ENCODE assay signal across 8 cellular contexts in genomic region chr16:87636050-87636684, GRCh38. TPM values are rescaled to one million over a fixed set of nuclear protein-coding genes. Genes with fewer than 3 reads are reported as not detected.
DNase-seq lines count a peak whose midpoint lies in the region; ATAC-seq and TF ChIP-seq lines count a peak whose summit lies in the region.

No MANE protein-coding gene starts in this region.

- POLR2A ChIA-PET in HEK293 (lab: Yijun Ruan, JAX), result interaction anchor here (0.6 to 1.1 kb wide), 4 partner anchors 53 to 319 kb away, joined by 3 to 8 read pairs (median 4); partner anchors contain the start of gene C16orf95

- H3K36me3 ChIP-seq in HEK293 (ENCODE audit: control insufficient read depth in 2 of 2, insufficient read depth in 1 of 2, low read length in 2 of 2) (no peaks in the 10 kb centered on the region), lower lobe of right lung (no peaks in the 10 kb centered on the region)

- intact Hi-C loops in lower lobe of right lung (cut with DNase I), result no loop called here

- peaks cover 13% of the 10 kb centered on the region for H3K27me3 ChIP-seq in lower lobe of right lung (ENCODE audit: low read depth)

- CTCF ChIA-PET in HEK293 (lab: Yijun Ruan, JAX), result interaction anchor here (0.5 to 4.2 kb wide), 58 partner anchors 9 to 1170 kb away, joined by 3 to 38 read pairs (median 5); no protein-coding TSS in a partner anchor

- H3K4me1 ChIP-seq in HEK293 (ENCODE audit: control insufficient read depth, insufficient read depth, low read length), result no peaks in the 10 kb centered on the region; the same call in 1 of the 2 replicates
- peaks cover 17% of the 10 kb centered on the region for H3K4me1 ChIP-seq in lower lobe of right lung

- DNase-seq in C1 segment of cervical spinal cord (lab: John Stamatoyannopoulos, UW) (peak in 13 of 14 donors; percentile 29 to 78 (median 58)), NCI-H82 (lab: John Stamatoyannopoulos, UW) (peak; percentile 83), dermis microvascular lymphatic vessel endothelial cell (ENCODE audit: low read depth in 2 of 2) (peak; percentile 51 to 70), lower lobe of right lung (peak; percentile 88)
- DNase-seq in activated CD4-positive, alpha-beta T cell treated with anti-CD3 and anti-CD28 coated beads, Interleukin-2, amount 50 U/mL, for 48 hours, result peak; percentile 88 to 91
- DNase-seq in stimulated activated CD8-positive, alpha-beta memory T cell treated with anti-CD3 and anti-CD28 coated beads, Interleukin-15, amount 100 ng/mL, for 1 hour (ENCODE audit: low read depth), result peak; percentile 60

- no peak overlapping the region for H3K4me3 ChIP-seq in HEK293 (ENCODE audit: low read depth, low read length)
- H3K4me3 ChIP-seq in lower lobe of right lung, result peak overlapping the region; percentile 40

- TF ChIP-seq CTCF in HEK293 (tag by site-specific recombination; IDR thresholded peaks at IDR 0.05), result peak; percentile 88
- TF ChIP-seq CTCF in lower lobe of right lung (IDR thresholded peaks at IDR 0.05), result peak; percentile 72

- H3K27ac ChIP-seq in HEK293 (ENCODE audit: extremely low read depth, low read depth, low read length), result no peak overlapping the region
- no peak overlapping the region for H3K27ac ChIP-seq in lower lobe of right lung

- H3K9me3 ChIP-seq in HEK293 (ENCODE audit: control insufficient read depth, insufficient read depth, low read depth, low read length) (no peaks in the 10 kb centered on the region), lower lobe of right lung (no peaks in the 10 kb centered on the region)

- peak; percentile 91 to 96 for ATAC-seq in lower lobe of right lung
- ATAC-seq in HG02938 (IDR thresholded peaks at IDR 0.05; ENCODE audit: unreplicated experiment), result no peak

TF ChIP-seq in HEK293, 187 proteins besides CTCF, POLR2A, EP300 and RAD21 (continues in another document):
- TF ChIP-seq ZFP41 (tag by site-specific recombination; IDR thresholded peaks at IDR 0.05; ENCODE audit: borderline replicate concordance) (no peak), ZNF157 (tag by site-specific recombination; IDR thresholded peaks at IDR 0.05) (no peak), EGR2 (tag by site-specific recombination; IDR thresholded peaks at IDR 0.05; ENCODE audit: low read depth) (0 out of 2 replicates have a peak, but pooled peaks have one; percentile 19), ZNF426 (tag by site-specific recombination; IDR thresholded peaks at IDR 0.05) (no peak), ZBTB26 (tag by site-specific recombination; optimal IDR thresholded peaks at IDR 0.05) (peak; percentile 22), ZBTB17 (tag by site-specific recombination; IDR thresholded peaks at IDR 0.05) (peak; percentile 61), ZNF335 (tag by site-specific recombination; conservative IDR thresholded peaks at IDR 0.05) (peak; percentile 41), ZNF398 (tag by site-specific recombination; IDR thresholded peaks at IDR 0.05) (no peak), ZNF155 (tag by site-specific recombination; IDR thresholded peaks at IDR 0.05) (no peak), ZBTB20 (tag by site-specific recombination; IDR thresholded peaks at IDR 0.05) (no peak; the same call in 1 of the 2 replicates), ZBTB1 (tag by site-specific recombination; IDR thresholded peaks at IDR 0.05) (no peak), ZNF341 (tag by site-specific recombination; IDR thresholded peaks at IDR 0.05; ENCODE audit: low read depth) (peak; percentile 79), ZNF26 (tag by site-specific recombination; IDR thresholded peaks at IDR 0.05) (no peak), AEBP2 (tag by site-specific recombination; IDR thresholded peaks at IDR 0.05; ENCODE audit: borderline replicate concordance) (no peak), ZNF596 (tag by site-specific recombination; IDR thresholded peaks at IDR 0.05) (no peak), ZNF544 (tag by site-specific recombination; IDR thresholded peaks at IDR 0.05) (no peak), HOXA7 (CRISPR knock-in tag; IDR thresholded peaks at IDR 0.05; ENCODE audit: borderline replicate concordance) (no peak), ZNF394 (tag by site-specific recombination; IDR thresholded peaks at IDR 0.05; ENCODE audit: borderline replicate concordance) (peak; percentile 62; the same call in 1 of the 2 replicates), ZNF311 (tag by site-specific recombination; IDR thresholded peaks at IDR 0.05; ENCODE audit: borderline replicate concordance) (no peak), REST (tag by site-specific recombination; IDR thresholded peaks at IDR 0.05) (no peak), KLF1 (tag by site-specific recombination; IDR thresholded peaks at IDR 0.05) (peak; percentile 60), ZNF76 (tag by site-specific recombination; IDR thresholded peaks at IDR 0.05; ENCODE audit: borderline replicate concordance, low read depth) (no peak), ZNF202 (tag by site-specific recombination; IDR thresholded peaks at IDR 0.05; ENCODE audit: borderline replicate concordance) (no peak), GLI4 (tag by site-specific recombination; IDR thresholded peaks at IDR 0.05) (no peak)

RNA-seq across cellular contexts. Expression of gene JPH3, which starts 33.9 kb away (rescaled TPM):
- 0.64 and 1.3 TPM in 2 replicates for total RNA-seq in dermis microvascular lymphatic vessel endothelial cell
- total RNA-seq in lower lobe of right lung, result 0.12 TPM
